Comparison of ENCODE assay signal across 7 cellular contexts in the genomic region with DNA sequence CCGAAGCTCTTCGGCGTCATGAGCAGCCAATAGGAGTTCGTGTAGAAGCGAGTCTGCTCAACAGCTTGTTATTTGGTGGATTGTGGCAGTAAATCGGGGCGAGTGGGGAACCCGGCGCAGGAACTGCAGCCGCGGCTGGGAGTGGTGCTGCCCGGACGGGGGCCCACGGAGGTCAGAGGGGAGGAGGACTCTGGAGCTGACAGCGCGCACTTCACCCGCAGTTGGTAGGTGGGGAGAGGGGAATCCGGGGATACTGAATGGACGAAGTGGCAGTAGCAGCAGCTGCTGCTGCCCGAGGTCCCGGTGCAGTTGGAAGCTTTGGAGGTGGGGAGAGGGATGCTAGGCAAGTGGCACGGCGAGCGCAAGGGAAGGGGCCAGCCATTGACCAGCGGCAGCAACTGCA. TPM values are rescaled to one million over a fixed set of nuclear protein-coding genes. Genes with fewer than 3 reads are reported as not detected.
DNase-seq lines count a peak whose midpoint lies in the region; ATAC-seq and TF ChIP-seq lines count a peak whose summit lies in the region.

A gene with protein sequence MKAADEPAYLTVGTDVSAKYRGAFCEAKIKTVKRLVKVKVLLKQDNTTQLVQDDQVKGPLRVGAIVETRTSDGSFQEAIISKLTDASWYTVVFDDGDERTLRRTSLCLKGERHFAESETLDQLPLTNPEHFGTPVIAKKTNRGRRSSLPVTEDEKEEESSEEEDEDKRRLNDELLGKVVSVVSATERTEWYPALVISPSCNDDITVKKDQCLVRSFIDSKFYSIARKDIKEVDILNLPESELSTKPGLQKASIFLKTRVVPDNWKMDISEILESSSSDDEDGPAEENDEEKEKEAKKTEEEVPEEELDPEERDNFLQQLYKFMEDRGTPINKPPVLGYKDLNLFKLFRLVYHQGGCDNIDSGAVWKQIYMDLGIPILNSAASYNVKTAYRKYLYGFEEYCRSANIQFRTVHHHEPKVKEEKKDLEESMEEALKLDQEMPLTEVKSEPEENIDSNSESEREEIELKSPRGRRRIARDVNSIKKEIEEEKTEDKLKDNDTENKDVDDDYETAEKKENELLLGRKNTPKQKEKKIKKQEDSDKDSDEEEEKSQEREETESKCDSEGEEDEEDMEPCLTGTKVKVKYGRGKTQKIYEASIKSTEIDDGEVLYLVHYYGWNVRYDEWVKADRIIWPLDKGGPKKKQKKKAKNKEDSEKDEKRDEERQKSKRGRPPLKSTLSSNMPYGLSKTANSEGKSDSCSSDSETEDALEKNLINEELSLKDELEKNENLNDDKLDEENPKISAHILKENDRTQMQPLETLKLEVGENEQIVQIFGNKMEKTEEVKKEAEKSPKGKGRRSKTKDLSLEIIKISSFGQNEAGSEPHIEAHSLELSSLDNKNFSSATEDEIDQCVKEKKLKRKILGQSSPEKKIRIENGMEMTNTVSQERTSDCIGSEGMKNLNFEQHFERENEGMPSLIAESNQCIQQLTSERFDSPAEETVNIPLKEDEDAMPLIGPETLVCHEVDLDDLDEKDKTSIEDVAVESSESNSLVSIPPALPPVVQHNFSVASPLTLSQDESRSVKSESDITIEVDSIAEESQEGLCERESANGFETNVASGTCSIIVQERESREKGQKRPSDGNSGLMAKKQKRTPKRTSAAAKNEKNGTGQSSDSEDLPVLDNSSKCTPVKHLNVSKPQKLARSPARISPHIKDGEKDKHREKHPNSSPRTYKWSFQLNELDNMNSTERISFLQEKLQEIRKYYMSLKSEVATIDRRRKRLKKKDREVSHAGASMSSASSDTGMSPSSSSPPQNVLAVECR (plus strand): TSS at position 79 of the 403 bp plus-strand sequence. CDS start 1,300 bp downstream, outside the sequence.

- no peaks in the 10 kb centered on the region for H3K27me3 ChIP-seq in uterus

- DNase-seq in Jurkat, Clone E6-1 (ENCODE audit: low read depth, low spot score), result no peak
- DNase-seq in activated T-cell treated with anti-CD3 and anti-CD28 coated beads, Interleukin-2, amount 50 U/mL, for 4 hours, result no peak
- no peak for DNase-seq in fibroblast of villous mesenchyme (ENCODE audit: low read depth)
- no peak for DNase-seq in osteocyte (ENCODE audit: extremely low spot score, unreplicated experiment)
- DNase-seq in uterus, result peak in 1 of 2 donors; percentile 85

- H3K4me1 Mint-ChIP-seq in activated T-cell treated with anti-CD3 and anti-CD28 coated beads, Interleukin-2, amount 50 U/mL, for 4 hours (ENCODE audit: low read depth), result peaks cover 38% of the 10 kb centered on the region
- H3K4me1 Mint-ChIP-seq in osteocyte (ENCODE audit: unreplicated experiment), result peaks cover 31% of the 10 kb centered on the region

- no peak for TF ChIP-seq CTCF in fibroblast of villous mesenchyme (IDR thresholded peaks at IDR 0.05; ENCODE audit: insufficient read depth, low read depth, low read length)
- TF ChIP-seq CTCF in osteocyte (IDR thresholded peaks at IDR 0.05), result no peak
- TF ChIP-seq CTCF in uterus (IDR thresholded peaks at IDR 0.05), result peak in 1 of 4 experiments; percentile 20

- H3K27ac Mint-ChIP-seq in osteocyte (ENCODE audit: unreplicated experiment), result peak within 1 kb of the TSS; percentile 96

- H3K36me3 Mint-ChIP-seq in activated T-cell treated with anti-CD3 and anti-CD28 coated beads, Interleukin-2, amount 50 U/mL, for 4 hours (ENCODE audit: insufficient read depth), result peaks cover 26% of the 10 kb centered on the region
- peaks cover 21% of the 10 kb centered on the region for H3K36me3 Mint-ChIP-seq in osteocyte (ENCODE audit: unreplicated experiment)

- no peaks in the 10 kb centered on the region for H3K9me3 Mint-ChIP-seq in activated T-cell treated with anti-CD3 and anti-CD28 coated beads, Interleukin-2, amount 50 U/mL, for 4 hours
- no peaks in the 10 kb centered on the region for H3K9me3 Mint-ChIP-seq in osteocyte (ENCODE audit: unreplicated experiment)

- H3K27ac ChIP-seq in uterus, result peak within 1 kb of the TSS; percentile 98 to 99

- intact Hi-C loops in uterus (cut with DNase I; ENCODE audit: low total_unique reads), result loop anchor here (10.0 kb wide), 1 partner anchor 54 kb away; the partner anchor contains the start of gene PSMA3

- no peaks in the 10 kb centered on the region for H3K27me3 Mint-ChIP-seq in activated T-cell treated with anti-CD3 and anti-CD28 coated beads, Interleukin-2, amount 50 U/mL, for 4 hours (ENCODE audit: low read depth)
- no peaks in the 10 kb centered on the region for H3K27me3 Mint-ChIP-seq in osteocyte (ENCODE audit: unreplicated experiment)

- H3K4me1 ChIP-seq in uterus, result peaks cover 0 to 9% of the 10 kb centered on the region in 2 donors

- TF ChIP-seq POLR2A in uterus (IDR thresholded peaks at IDR 0.05), result peak; percentile 89 to 96

- no peak for ATAC-seq in activated T-cell treated with anti-CD3 and anti-CD28 coated beads, Interleukin-2, amount 50 U/mL, for 4 hours
- ATAC-seq in HG02610 (IDR thresholded peaks at IDR 0.05; ENCODE audit: unreplicated experiment) (no peak), GM19452 (IDR thresholded peaks at IDR 0.05; ENCODE audit: unreplicated experiment) (no peak)

- H3K9me3 ChIP-seq in uterus, result no peaks in the 10 kb centered on the region

- H3K4me3 ChIP-seq in Jurkat, Clone E6-1 (ENCODE audit: low read length), result peak within 1 kb of the TSS; percentile 99
- H3K4me3 ChIP-seq in fibroblast of villous mesenchyme (ENCODE audit: low read depth, low read length), result peak within 1 kb of the TSS; percentile 99
- H3K4me3 ChIP-seq in uterus, result peak within 1 kb of the TSS; percentile 91 to 92

- H3K36me3 ChIP-seq in uterus, result no peaks in the 10 kb centered on the region

- peak within 1 kb of the TSS; percentile 97 for H3K4me3 Mint-ChIP-seq in activated T-cell treated with anti-CD3 and anti-CD28 coated beads, Interleukin-2, amount 50 U/mL, for 4 hours
- peak within 1 kb of the TSS; percentile 93 for H3K4me3 Mint-ChIP-seq in osteocyte (ENCODE audit: unreplicated experiment)

RNA-seq across cellular contexts. Expression of the gene that starts here (rescaled TPM):
- 20.1 TPM for polyA plus RNA-seq in Jurkat, Clone E6-1 (2012; ENCODE audit: insufficient read depth, insufficient read length)
- total RNA-seq in activated T-cell treated with anti-CD3 and anti-CD28 coated beads, Interleukin-2, amount 50 U/mL, for 4 hours, result 10 to 100 TPM; 12.2 to 17.4 (median 13.2) TPM
- total RNA-seq in fibroblast of villous mesenchyme (10.8 and 11.9 TPM in 2 replicates), osteocyte (19.1 and 22.7 TPM in 2 replicates), uterus (10 to 100 TPM in 2 of 4 donors, 1 to 10 TPM in 2; 8.2 to 37.5 (median 21.0) TPM)
